In the genomic region with DNA sequence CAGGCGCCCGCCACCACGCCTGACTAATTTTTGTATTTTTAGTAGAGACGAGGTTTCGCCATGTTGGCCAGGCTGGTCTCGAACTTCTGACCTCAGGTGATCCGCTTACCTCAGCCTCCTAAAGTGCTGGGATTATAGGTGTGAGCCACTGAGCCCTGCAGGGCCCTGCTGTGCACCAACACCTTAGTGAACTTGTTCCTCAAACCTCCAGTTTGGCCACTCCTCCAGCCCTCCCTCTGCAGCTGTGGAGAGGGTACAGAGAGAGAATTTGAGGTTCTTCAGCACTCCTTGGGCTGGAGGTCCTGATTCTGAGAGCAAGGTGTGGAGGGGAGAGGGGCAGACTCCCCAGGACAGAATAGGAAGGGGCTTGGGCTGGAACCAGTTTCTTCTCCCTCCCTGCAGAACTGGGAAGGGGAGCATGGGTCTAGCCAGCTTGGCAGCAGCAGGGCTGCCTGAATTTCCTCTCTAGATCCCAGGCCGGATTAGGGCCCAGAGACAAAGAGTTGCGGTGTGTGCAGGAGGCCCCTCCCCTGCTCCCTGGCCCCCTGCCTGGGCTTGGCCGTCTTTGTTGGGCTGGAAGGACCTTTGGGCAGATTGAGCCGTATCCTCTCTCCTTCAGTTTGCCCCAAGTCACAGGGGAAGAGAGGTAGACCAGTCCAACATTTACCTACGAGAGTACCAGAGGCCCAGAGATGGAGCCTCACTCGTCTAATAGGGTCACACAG, we compare ENCODE assay signal across 14 cellular contexts. TPM values are rescaled to one million over a fixed set of nuclear protein-coding genes. Genes with fewer than 3 reads are reported as not detected.
DNase-seq lines count a peak whose midpoint lies in the region; ATAC-seq and TF ChIP-seq lines count a peak whose summit lies in the region.
"Had no signal": no experiment of that assay in that cellular context is flagged by ENCODE, and none has a peak within 500 bp of the region (broad histone marks: within the 10 kb centered on the region; RNA-seq: fewer than 3 reads in every experiment).

No MANE protein-coding gene starts in this region.

- DNase-seq in activated T-cell treated with anti-CD3 and anti-CD28 coated beads, Interleukin-2, amount 50 U/mL, for 24 hours, result peak; percentile 25
- DNase-seq in activated T-cell treated with anti-CD3 and anti-CD28 coated beads for 4 hours (no peak), right lobe of liver (peak in 2 of 3 donors; percentile 9 to 25), thyroid gland (no peak), DMS 273 treated with DMSO at 0.1 percent for 48 hours (lab: John Stamatoyannopoulos, UW) (no peak)
- DNase-seq in activated CD8-positive, alpha-beta T cell treated with anti-CD3 and anti-CD28 coated beads for 36 hours, result no peak
- DNase-seq in stimulated activated CD4-positive, alpha-beta T cell treated with anti-CD3 and anti-CD28 coated beads, Interleukin-4, amount 100 ng/mL, for 1 hour, result no peak
- DNase-seq: NCI-H2171 treated with DMSO at 0.1 percent for 48 hours had no signal

- no peak overlapping the region for H3K27ac Mint-ChIP-seq in activated T-cell treated with anti-CD3 and anti-CD28 coated beads, Interleukin-2, amount 50 U/mL, for 24 hours
- no peak overlapping the region for H3K27ac Mint-ChIP-seq in activated CD8-positive, alpha-beta T cell treated with anti-CD3 and anti-CD28 coated beads for 36 hours

- CTCF ChIA-PET in activated CD8-positive, alpha-beta T cell treated with anti-CD3 and anti-CD28 coated beads for 36 hours (lab: Charles Lee), result no interaction called here

- peaks cover 0 to 6% (median 0%) of the 10 kb centered on the region in 4 donors for H3K36me3 ChIP-seq in right lobe of liver
- H3K36me3 ChIP-seq in thyroid gland, result no peaks in the 10 kb centered on the region

- no peak for TF ChIP-seq CTCF in activated CD8-positive, alpha-beta T cell treated with anti-CD3 and anti-CD28 coated beads for 36 hours (IDR thresholded peaks at IDR 0.05)
- no peak for TF ChIP-seq CTCF in right lobe of liver (IDR thresholded peaks at IDR 0.05)
- no peak for TF ChIP-seq CTCF in thyroid gland (IDR thresholded peaks at IDR 0.05)

- TF ChIP-seq POLR2A in right lobe of liver (IDR thresholded peaks at IDR 0.05) (no peak), thyroid gland (IDR thresholded peaks at IDR 0.05) (no peak)

- no peak overlapping the region for H3K27ac ChIP-seq in right lobe of liver
- H3K27ac ChIP-seq in thyroid gland, result peak overlapping the region; percentile 96 to 97 (median 97)
- H3K27ac ChIP-seq: ascending aorta, epithelial cell of prostate, KMS-11 had no signal

- peaks cover 16% of the 10 kb centered on the region for H3K27me3 Mint-ChIP-seq in activated T-cell treated with anti-CD3 and anti-CD28 coated beads, Interleukin-2, amount 50 U/mL, for 24 hours
- H3K27me3 Mint-ChIP-seq in activated CD8-positive, alpha-beta T cell treated with anti-CD3 and anti-CD28 coated beads for 36 hours, result peaks cover 5% of the 10 kb centered on the region

- 98% methylated on average over 7 of the region's 13 CpGs for WGBS in right lobe of liver (ENCODE audit: insufficient coverage, low coverage, low lambda C conversion rate, missing lambda C conversion rate)
- WGBS in thyroid gland, 2 donors, result 72 to 74% methylated on average over 12 to 13 of the region's 13 CpGs

- peaks cover 25% of the 10 kb centered on the region for H3K36me3 Mint-ChIP-seq in activated T-cell treated with anti-CD3 and anti-CD28 coated beads, Interleukin-2, amount 50 U/mL, for 24 hours (ENCODE audit: low read depth)
- H3K36me3 Mint-ChIP-seq in activated CD8-positive, alpha-beta T cell treated with anti-CD3 and anti-CD28 coated beads for 36 hours (ENCODE audit: low read depth), result peaks cover 11% of the 10 kb centered on the region

- H3K4me3 ChIP-seq in right lobe of liver (no peak overlapping the region), thyroid gland (replicated peaks in 1 of 3) (no peak overlapping the region)
- H3K4me3 ChIP-seq: HAP-1 had no signal

- H3K4me3 Mint-ChIP-seq in activated T-cell treated with anti-CD3 and anti-CD28 coated beads, Interleukin-2, amount 50 U/mL, for 24 hours, result no peak overlapping the region
- H3K4me3 Mint-ChIP-seq in activated CD8-positive, alpha-beta T cell treated with anti-CD3 and anti-CD28 coated beads for 36 hours, result peak overlapping the region; percentile 37

- H3K27me3 ChIP-seq in right lobe of liver (no peaks in the 10 kb centered on the region), thyroid gland (no peaks in the 10 kb centered on the region)

- POLR2A ChIA-PET in activated CD8-positive, alpha-beta T cell treated with anti-CD3 and anti-CD28 coated beads for 36 hours (lab: Charles Lee), result no interaction called here

- ATAC-seq in activated CD8-positive, alpha-beta T cell treated with anti-CD3 and anti-CD28 coated beads for 36 hours, result no peak
- ATAC-seq in right lobe of liver (no peak), GM19397 (IDR thresholded peaks at IDR 0.05; ENCODE audit: unreplicated experiment) (no peak)

- no peaks in the 10 kb centered on the region for H3K9me3 Mint-ChIP-seq in activated T-cell treated with anti-CD3 and anti-CD28 coated beads, Interleukin-2, amount 50 U/mL, for 24 hours
- H3K9me3 Mint-ChIP-seq in activated CD8-positive, alpha-beta T cell treated with anti-CD3 and anti-CD28 coated beads for 36 hours, result no peaks in the 10 kb centered on the region

- no peaks in the 10 kb centered on the region for H3K9me3 ChIP-seq in right lobe of liver
- no peaks in the 10 kb centered on the region for H3K9me3 ChIP-seq in thyroid gland
- H3K9me3 ChIP-seq: ascending aorta, HAP-1 had no signal

- H3K4me1 ChIP-seq in right lobe of liver (peaks cover 0 to 26% (median 6%) of the 10 kb centered on the region in 4 donors), thyroid gland (peaks cover 31 to 50% of the 10 kb centered on the region in 2 donors)

- intact Hi-C loops in activated CD8-positive, alpha-beta T cell treated with anti-CD3 and anti-CD28 coated beads for 36 hours (cut with micrococcal nuclease), result loop anchor here (2.0 kb wide), 1 partner anchor 73 kb away; a partner anchor contains a TSS
- intact Hi-C loops in right lobe of liver (cut with DNase I) (no loop called here), thyroid gland (cut with DNase I) (loop anchor here (10.0 kb wide), 1 partner anchor 115 kb away; a partner anchor contains a TSS)

- peaks cover 43% of the 10 kb centered on the region for H3K4me1 Mint-ChIP-seq in activated T-cell treated with anti-CD3 and anti-CD28 coated beads, Interleukin-2, amount 50 U/mL, for 24 hours (ENCODE audit: low read depth)
- peaks cover 23% of the 10 kb centered on the region for H3K4me1 Mint-ChIP-seq in activated CD8-positive, alpha-beta T cell treated with anti-CD3 and anti-CD28 coated beads for 36 hours (ENCODE audit: low read depth)

RNA-seq across cellular contexts. Expression of a gene that starts 2.3 kb away (rescaled TPM):
- 10 to 100 TPM; 34.4 to 35.2 TPM for total RNA-seq in activated CD8-positive, alpha-beta T cell treated with anti-CD3 and anti-CD28 coated beads for 36 hours
- total RNA-seq in right lobe of liver (10 to 100 TPM; 17.9 to 36.7 (median 32.4) TPM), thyroid gland (10 to 100 TPM; 28.5 to 41.2 (median 29.5) TPM)

RNA-seq across cellular contexts. Expression of a gene that starts 2.5 kb away (rescaled TPM):
- 1 to 10 TPM in 1 of 2 experiments, under 1 TPM in 1; 0.70 to 1.1 TPM for total RNA-seq in activated CD8-positive, alpha-beta T cell treated with anti-CD3 and anti-CD28 coated beads for 36 hours
- total RNA-seq in right lobe of liver (1 to 10 TPM in 5 of 6 experiments, under 1 TPM in 1; 0.43 to 3.5 (median 2.4) TPM), thyroid gland (10 to 100 TPM; 11.2 to 19.0 (median 14.1) TPM)
- total RNA-seq: ascending aorta, myocyte had no signal

RNA-seq across cellular contexts. Expression of a gene that starts 12.9 kb away (rescaled TPM):
- under 1 TPM; 0.43 to 0.72 TPM for total RNA-seq in activated CD8-positive, alpha-beta T cell treated with anti-CD3 and anti-CD28 coated beads for 36 hours
- under 1 TPM in 3 of 6 experiments, not detected in 3; 0.40 to 0.90 (median 0.42) TPM for total RNA-seq in right lobe of liver
- 1 to 10 TPM in 2 of 4 donors, not detected in 2; 1.8 to 2.6 TPM for total RNA-seq in thyroid gland
- total RNA-seq: ascending aorta had no signal

RNA-seq across cellular contexts. Expression of a gene that starts 34.5 kb away (rescaled TPM):
- total RNA-seq in activated CD8-positive, alpha-beta T cell treated with anti-CD3 and anti-CD28 coated beads for 36 hours, result 1 to 10 TPM; 1.4 to 1.8 TPM
- total RNA-seq in right lobe of liver, result 1 to 10 TPM; 1.7 to 6.2 (median 2.6) TPM
- total RNA-seq in thyroid gland, result 10 to 100 TPM in 3 of 4 donors, 1 to 10 TPM in 1; 9.5 to 25.1 (median 17.4) TPM

Comparison
In these comparisons a context has a peak if more than half of its experiments do, and no peak if none do; other contexts are left out.
1. DNase-seq: peak in activated T-cell treated with anti-CD3 and anti-CD28 coated beads, Interleukin-2, amount 50 U/mL, for 24 hours (single experiment) and right lobe of liver (2 of 3); none in activated T-cell treated with anti-CD3 and anti-CD28 coated beads for 4 hours (single experiment), activated CD8-positive, alpha-beta T cell treated with anti-CD3 and anti-CD28 coated beads for 36 hours (single experiment), thyroid gland (0 of 2), stimulated activated CD4-positive, alpha-beta T cell treated with anti-CD3 and anti-CD28 coated beads, Interleukin-4, amount 100 ng/mL, for 1 hour (single experiment) and DMS 273 treated with DMSO at 0.1 percent for 48 hours (single experiment).
2. H3K27ac ChIP-seq: peak in thyroid gland (3 of 3); none in right lobe of liver (0 of 3).
3. intact Hi-C loops: an anchor here in activated CD8-positive, alpha-beta T cell treated with anti-CD3 and anti-CD28 coated beads for 36 hours (2.0 kb wide) and thyroid gland (10.0 kb wide); none called in right lobe of liver.